9 cellular contexts compared by ENCODE assay signal in genomic region chr1:37807220-37807554, GRCh38. TPM values are rescaled to one million over a fixed set of nuclear protein-coding genes. Genes with fewer than 3 reads are reported as not detected.
DNase-seq lines count a peak whose midpoint lies in the region; ATAC-seq and TF ChIP-seq lines count a peak whose summit lies in the region.
"Had no signal": no experiment of that assay in that cellular context is flagged by ENCODE, and none has a peak within 500 bp of the region (broad histone marks: within the 10 kb centered on the region; RNA-seq: fewer than 3 reads in every experiment).

No MANE protein-coding gene starts in this region.

- H2AFZ ChIP-seq in smooth muscle cell (ENCODE audit: low read depth): no peak overlapping the region

- H3K4me3 ChIP-seq in HEK293 (ENCODE audit: low read depth, low read length) (peak overlapping the region; percentile 91), WERI-Rb-1 (ENCODE audit: low read depth, low read length) (peak overlapping the region; percentile 69), smooth muscle cell (peak overlapping the region; percentile 80)

- POLR2A ChIA-PET in HEK293 (lab: Yijun Ruan, JAX): interaction anchor here (0.8 to 3.3 kb wide), 7 partner anchors 9 to 116 kb away, joined by 3 to 50 read pairs (median 13); partner anchors contain the start of genes CDCA8 and MTF1

- H3K4me2 ChIP-seq in smooth muscle cell: peak overlapping the region; percentile 97

- CTCF ChIA-PET in HEK293 (lab: Yijun Ruan, JAX): interaction anchor here (0.5 to 1.4 kb wide), 4 partner anchors 53 to 262 kb away, joined by 3 to 5 read pairs (median 4); no protein-coding TSS in a partner anchor

- H3K9ac ChIP-seq in smooth muscle cell (ENCODE audit: low read depth): peak overlapping the region; percentile 87

- no peaks in the 10 kb centered on the region for H3K27me3 Mint-ChIP-seq in glutamatergic neuron (ENCODE audit: unreplicated experiment)

- 17% methylated on average over 9 of the region's 9 CpGs for WGBS in smooth muscle cell (ENCODE audit: low lambda C conversion rate)

- H3K9me3 Mint-ChIP-seq in glutamatergic neuron (ENCODE audit: unreplicated experiment): peaks cover 3% of the 10 kb centered on the region

- DNase-seq in WERI-Rb-1 (no peak), glutamatergic neuron (no peak), smooth muscle cell (lab: John Stamatoyannopoulos, UW; ENCODE audit: unreplicated experiment) (no peak), head of caudate nucleus (no peak), middle frontal gyrus (ENCODE audit: extremely low spot score, low spot score) (no peak)

- no peaks in the 10 kb centered on the region for H3K36me3 Mint-ChIP-seq in glutamatergic neuron (ENCODE audit: unreplicated experiment)

- intact Hi-C loops in head of caudate nucleus (cut with DNase I): no loop called here

- H3K4me1 Mint-ChIP-seq in glutamatergic neuron (ENCODE audit: low read depth, unreplicated experiment): peaks cover 7% of the 10 kb centered on the region

- H3F3A ChIP-seq in smooth muscle cell (ENCODE audit: low read depth): peaks cover 28% of the 10 kb centered on the region

- peaks cover 3% of the 10 kb centered on the region; the same call in 1 of the 2 replicates for H3K4me1 ChIP-seq in HEK293 (ENCODE audit: control insufficient read depth, insufficient read depth, low read length)
- peaks cover 15% of the 10 kb centered on the region for H3K4me1 ChIP-seq in smooth muscle cell (ENCODE audit: low read depth)

- no peak for TF ChIP-seq CTCF in HEK293 (tag by site-specific recombination; IDR thresholded peaks at IDR 0.05)
- TF ChIP-seq CTCF in WERI-Rb-1 (IDR thresholded peaks at IDR 0.05; ENCODE audit: low read depth, low read length): no peak
- no peak for TF ChIP-seq CTCF in glutamatergic neuron (IDR thresholded peaks at IDR 0.05; ENCODE audit: partially characterized antibody, unreplicated experiment)
- TF ChIP-seq CTCF in smooth muscle cell (IDR thresholded peaks at IDR 0.05; ENCODE audit: borderline replicate concordance, insufficient read depth, poor library complexity, severe bottlenecking): no peak

- H3K79me2 ChIP-seq in smooth muscle cell (ENCODE audit: low read depth): peaks cover 25% of the 10 kb centered on the region

- H3K9me3 ChIP-seq in HEK293 (ENCODE audit: control insufficient read depth, insufficient read depth, low read depth, low read length): no peaks in the 10 kb centered on the region
- H3K9me3 ChIP-seq in WERI-Rb-1 (ENCODE audit: severe bottlenecking): no peaks in the 10 kb centered on the region
- no peaks in the 10 kb centered on the region for H3K9me3 ChIP-seq in smooth muscle cell (replicated peaks; ENCODE audit: low read depth)

- H3K27me3 ChIP-seq in WERI-Rb-1 (ENCODE audit: insufficient read depth, low read depth, severe bottlenecking) (no peaks in the 10 kb centered on the region), smooth muscle cell (ENCODE audit: low read depth) (no peaks in the 10 kb centered on the region)

- ATAC-seq in GM21619 (IDR thresholded peaks at IDR 0.05; ENCODE audit: unreplicated experiment): no peak
- no peak for ATAC-seq in GM19328 (IDR thresholded peaks at IDR 0.05; ENCODE audit: unreplicated experiment)

- peaks cover 46% of the 10 kb centered on the region for H4K20me1 ChIP-seq in smooth muscle cell (ENCODE audit: low read depth)

- H3K27ac ChIP-seq in HEK293 (ENCODE audit: extremely low read depth, low read depth, low read length) (peak overlapping the region; percentile 65; the same call in 1 of the 2 replicates), WERI-Rb-1 (peak overlapping the region; percentile 75), smooth muscle cell (ENCODE audit: low read depth) (peak overlapping the region; percentile 80)

- H3K36me3 ChIP-seq in HEK293 (ENCODE audit: control insufficient read depth in 2 of 2, insufficient read depth in 1 of 2, low read length in 2 of 2) (peaks cover 19 to 67% of the 10 kb centered on the region in 2 experiments), WERI-Rb-1 (peaks cover 58% of the 10 kb centered on the region), smooth muscle cell (ENCODE audit: low read depth) (peaks cover 11% of the 10 kb centered on the region)

- H3K27ac Mint-ChIP-seq in glutamatergic neuron (ENCODE audit: unreplicated experiment): peak overlapping the region; percentile 59

- H3K4me3 Mint-ChIP-seq in glutamatergic neuron (ENCODE audit: unreplicated experiment): peak overlapping the region; percentile 87

TF ChIP-seq in HEK293, 187 proteins besides CTCF, POLR2A, EP300 and RAD21:
- TF ChIP-seq GLIS2 (tag by site-specific recombination; IDR thresholded peaks at IDR 0.05) (no peak), ZXDB (tag by site-specific recombination; IDR thresholded peaks at IDR 0.05) (peak; percentile 39; the same call in 1 of the 2 replicates), ZNF335 (tag by site-specific recombination; conservative IDR thresholded peaks at IDR 0.05) (peak; percentile 20), SCRT2 (tag by site-specific recombination; IDR thresholded peaks at IDR 0.05) (no peak), ZNF146 (tag by site-specific recombination; IDR thresholded peaks at IDR 0.05) (no peak), ZBTB48 (tag by site-specific recombination; IDR thresholded peaks at IDR 0.05) (0 out of 2 replicates have a peak, but pooled peaks have one; percentile 79), ELK4 (IDR thresholded peaks at IDR 0.05; ENCODE audit: borderline replicate concordance, low read depth, low read length) (no peak), ZNF155 (tag by site-specific recombination; IDR thresholded peaks at IDR 0.05) (no peak), ZBTB21 (tag by site-specific recombination; IDR thresholded peaks at IDR 0.05) (no peak), MZF1 (tag by site-specific recombination; IDR thresholded peaks at IDR 0.05; ENCODE audit: borderline replicate concordance) (no peak), ZNF626 (tag by site-specific recombination; IDR thresholded peaks at IDR 0.05) (no peak), ZNF837 (tag by site-specific recombination; IDR thresholded peaks at IDR 0.05) (no peak), ZNF830 (tag by site-specific recombination; IDR thresholded peaks at IDR 0.05; ENCODE audit: low read depth) (no peak), ZNF350 (tag by site-specific recombination; IDR thresholded peaks at IDR 0.05) (no peak), ZNF2 (tag by site-specific recombination; IDR thresholded peaks at IDR 0.05) (no peak), PRDM1 (tag by site-specific recombination; IDR thresholded peaks at IDR 0.05) (no peak), ZNF747 (tag by site-specific recombination; IDR thresholded peaks at IDR 0.05) (no peak), ZSCAN18 (tag by site-specific recombination; IDR thresholded peaks at IDR 0.05) (no peak), ZNF623 (tag by site-specific recombination; IDR thresholded peaks at IDR 0.05) (no peak)

RNA-seq across cellular contexts. Expression of gene C1orf122, which starts 0.4 kb away (rescaled TPM):
- total RNA-seq in glutamatergic neuron (ENCODE audit: unreplicated experiment): 57.3 TPM
- total RNA-seq in smooth muscle cell: 56.4 and 57.8 TPM in 2 replicates
- 140 and 143 TPM in 2 replicates for polyA plus RNA-seq in smooth muscle cell

RNA-seq across cellular contexts. Expression of gene YRDC, which starts 0.8 kb away (rescaled TPM):
- total RNA-seq in glutamatergic neuron (ENCODE audit: unreplicated experiment) (14.9 TPM), smooth muscle cell (29.6 and 39.9 TPM in 2 replicates)
- 46.0 and 46.4 TPM in 2 replicates for polyA plus RNA-seq in smooth muscle cell

RNA-seq across cellular contexts. Expression of gene MANEAL, which starts 13.5 kb away (rescaled TPM):
- total RNA-seq in glutamatergic neuron (ENCODE audit: unreplicated experiment) (112 TPM), smooth muscle cell (0.13 TPM in 1 of 2 replicates, not detected in the other)
- 0.61 and 0.67 TPM in 2 replicates for polyA plus RNA-seq in smooth muscle cell

RNA-seq across cellular contexts. Expression of gene EPHA10, which starts 42.3 kb away (rescaled TPM):
- total RNA-seq in glutamatergic neuron (ENCODE audit: unreplicated experiment): 4.8 TPM
- total RNA-seq in smooth muscle cell: not detected in 2 replicates
- not detected in 2 replicates for polyA plus RNA-seq in smooth muscle cell
- total RNA-seq: M059J had no signal

RNA-seq across cellular contexts. Expression of gene MTF1, which starts 52.2 kb away (rescaled TPM):
- total RNA-seq in glutamatergic neuron (ENCODE audit: unreplicated experiment): 15.5 TPM
- 5.3 and 25.9 TPM in 2 replicates for total RNA-seq in smooth muscle cell
- polyA plus RNA-seq in smooth muscle cell: 6.8 and 8.1 TPM in 2 replicates

Comparison
In these comparisons a context has a peak if more than half of its experiments do, and no peak if none do; other contexts are left out.
1. RNA of gene MANEAL, which starts 13.5 kb away (total RNA-seq): 112 TPM in glutamatergic neuron (single experiment); 0.13 TPM in smooth muscle cell; every median in the first group is over 10 times any median in the second.
2. Peak in every context shown above with its lines, with median percentiles within 50 percentile points of each other: H3K27ac ChIP-seq and H3K4me3 ChIP-seq.